In the genomic region with DNA sequence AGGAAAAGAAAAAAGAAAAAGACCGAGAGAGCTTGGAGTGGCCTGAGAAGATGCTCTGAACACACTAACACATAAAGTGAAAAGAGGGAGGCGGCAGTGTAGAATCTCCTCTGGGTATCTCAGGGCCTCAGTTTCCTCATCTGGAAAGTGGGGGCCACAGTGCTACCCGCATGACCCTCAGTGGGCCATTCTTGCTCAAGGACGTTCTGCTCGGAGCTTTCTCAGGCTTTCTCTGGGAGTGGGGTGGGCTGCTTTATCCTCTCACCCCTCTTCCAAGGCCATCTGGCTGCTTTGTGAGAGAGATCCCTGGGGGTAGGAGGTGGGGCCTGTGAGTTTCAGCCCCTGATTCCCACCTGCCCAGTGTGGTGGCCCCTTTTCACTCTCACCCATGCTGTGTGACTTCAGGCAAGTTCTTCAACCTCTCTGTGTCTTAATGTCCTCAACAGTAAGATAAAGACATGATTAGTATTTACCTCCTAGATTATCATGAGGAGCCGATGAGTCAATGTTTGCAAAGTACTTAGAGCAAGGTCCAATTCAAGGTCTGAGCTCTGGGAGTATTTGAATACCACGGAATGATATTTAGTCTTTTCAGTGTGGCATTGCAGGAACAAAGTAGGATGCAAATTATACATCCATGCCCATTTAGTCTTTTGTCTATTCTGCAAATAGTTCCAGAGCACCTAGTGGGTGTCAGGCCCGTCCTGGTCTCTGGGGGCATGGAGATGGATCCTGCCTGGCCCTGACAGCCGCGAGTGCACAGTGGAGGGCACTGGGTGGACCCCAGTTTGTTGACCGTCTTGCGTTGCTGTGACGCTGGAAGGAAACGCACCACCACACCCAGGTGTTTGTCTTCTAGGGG, we compare ENCODE assay signal across 16 cellular contexts. TPM values are rescaled to one million over a fixed set of nuclear protein-coding genes. Genes with fewer than 3 reads are reported as not detected.
DNase-seq lines count a peak whose midpoint lies in the region; ATAC-seq, FAIRE-seq and TF ChIP-seq lines count a peak whose summit lies in the region.
"Had no signal": no experiment of that assay in that cellular context is flagged by ENCODE, and none has a peak within 500 bp of the region (broad histone marks: within the 10 kb centered on the region; RNA-seq: fewer than 3 reads in every experiment).

No MANE protein-coding gene starts in this region.

- H3K23ac ChIP-seq in neuronal stem cell (ENCODE audit: low read depth, low read length, poor library complexity), result no peak overlapping the region

- H3K4me2 ChIP-seq in neuronal stem cell (ENCODE audit: insufficient read depth, low read length, poor library complexity, severe bottlenecking), result no peak overlapping the region

- H3K9me3 ChIP-seq in neuronal stem cell (replicated peaks in 1 of 2; ENCODE audit: control insufficient read depth in 2 of 2, insufficient read depth in 1 of 2, low read depth in 1 of 2, low read length in 2 of 2), result no peaks in the 10 kb centered on the region
- H3K9me3 ChIP-seq: tibial nerve had no signal

- H3K4ac ChIP-seq in neuronal stem cell (ENCODE audit: low read length), result no peak overlapping the region

- no peak overlapping the region for H4K91ac ChIP-seq in neuronal stem cell (ENCODE audit: low read depth, low read length, poor library complexity)

- H4K8ac ChIP-seq in neuronal stem cell (ENCODE audit: low read depth, low read length), result no peak overlapping the region

- no peak overlapping the region for H2AFZ ChIP-seq in neuronal stem cell (ENCODE audit: low read length)

- no peak overlapping the region for H3K27ac Mint-ChIP-seq in activated T-cell treated with anti-CD3 and anti-CD28 coated beads, Interleukin-2, amount 50 U/mL, for 24 hours
- H3K27ac Mint-ChIP-seq: naive thymus-derived CD4-positive, alpha-beta T cell had no signal

- no peak overlapping the region for H3K18ac ChIP-seq in neuronal stem cell (ENCODE audit: low read length)

- H3K36me3 Mint-ChIP-seq in activated T-cell treated with anti-CD3 and anti-CD28 coated beads, Interleukin-2, amount 50 U/mL, for 24 hours (ENCODE audit: low read depth), result no peaks in the 10 kb centered on the region
- H3K36me3 Mint-ChIP-seq: naive thymus-derived CD4-positive, alpha-beta T cell had no signal

- no peak overlapping the region for H3K4me3 Mint-ChIP-seq in activated T-cell treated with anti-CD3 and anti-CD28 coated beads, Interleukin-2, amount 50 U/mL, for 24 hours
- H3K4me3 Mint-ChIP-seq: naive thymus-derived CD4-positive, alpha-beta T cell had no signal

- peak overlapping the region; percentile 34 for H3K9ac ChIP-seq in neuronal stem cell (ENCODE audit: low read depth, low read length, poor library complexity)

- H2BK15ac ChIP-seq in neuronal stem cell (ENCODE audit: low read length), result no peak overlapping the region

- H2BK12ac ChIP-seq in neuronal stem cell (ENCODE audit: low read length), result no peak overlapping the region

- H3K36me3 ChIP-seq in bronchial epithelial cell (ENCODE audit: control insufficient read depth, insufficient read depth, low read length) (peaks cover 10% of the 10 kb centered on the region), neuronal stem cell (replicated peaks in 1 of 2; ENCODE audit: control insufficient read depth in 2 of 2, insufficient read depth in 2 of 2, low read length in 2 of 2) (peaks cover 8 to 50% of the 10 kb centered on the region in 2 donors)

- H2BK5ac ChIP-seq in neuronal stem cell (ENCODE audit: low read length), result no peak overlapping the region

- TF ChIP-seq CTCF in bronchial epithelial cell (IDR thresholded peaks at IDR 0.05; ENCODE audit: insufficient read depth, low read length, severe bottlenecking), result no peak

- DNase-seq in DMS53 (lab: John Stamatoyannopoulos, UW) (peak; percentile 93), NCI-H2029 treated with DMSO at 0.1 percent for 48 hours (lab: John Stamatoyannopoulos, UW) (peak; percentile 38), bronchial epithelial cell (ENCODE audit: low read depth) (peak; percentile 63), neuronal stem cell (ENCODE audit: low spot score) (no peak), retina (no peak), SIG-M5 treated with dmso at 0.1 percent for 504 hours (lab: John Stamatoyannopoulos, UW; ENCODE audit: unreplicated experiment) (no peak)
- no peak for DNase-seq in activated T-cell treated with anti-CD3 and anti-CD28 coated beads, Interleukin-2, amount 50 U/mL, for 24 hours
- DNase-seq: cortex of kidney; EL; hypothalamus; naive thymus-derived CD4-positive, alpha-beta T cell; NCI-H187; stimulated activated CD4-positive, alpha-beta T cell treated with anti-CD3 and anti-CD28 coated beads, Interleukin-4, amount 100 ng/mL, for 1 hour; T-helper 1 cell had no signal

- no CpG with 5 or more reads among the region's 14 CpGs for WGBS in neuronal stem cell (ENCODE audit: extremely low coverage in 2 of 2, insufficient read length in 2 of 2, insufficient replicate concordance in 1 of 2), 2 donors

- H3K9me3 Mint-ChIP-seq in activated T-cell treated with anti-CD3 and anti-CD28 coated beads, Interleukin-2, amount 50 U/mL, for 24 hours, result no peaks in the 10 kb centered on the region

- no peak overlapping the region for H3K27ac ChIP-seq in neuronal stem cell (replicated peaks; ENCODE audit: low read length)

- no peak overlapping the region for H3K14ac ChIP-seq in neuronal stem cell (ENCODE audit: low read length)

- H3K4me3 ChIP-seq in bronchial epithelial cell (ENCODE audit: low read depth, low read length), result no peak overlapping the region
- no peak overlapping the region for H3K4me3 ChIP-seq in neuronal stem cell (ENCODE audit: low read length in 2 of 2)
- H3K4me3 ChIP-seq: tibial nerve had no signal

- no peak for FAIRE-seq in bronchial epithelial cell (lab: Jason Lieb, UNC)

- peaks cover 4% of the 10 kb centered on the region for H3K27me3 Mint-ChIP-seq in activated T-cell treated with anti-CD3 and anti-CD28 coated beads, Interleukin-2, amount 50 U/mL, for 24 hours

- peaks cover 13% of the 10 kb centered on the region for H3K4me1 Mint-ChIP-seq in activated T-cell treated with anti-CD3 and anti-CD28 coated beads, Interleukin-2, amount 50 U/mL, for 24 hours (ENCODE audit: low read depth)

- no peak for ATAC-seq in HG03432 (IDR thresholded peaks at IDR 0.05; ENCODE audit: unreplicated experiment)

- no peak overlapping the region for H2BK120ac ChIP-seq in neuronal stem cell (ENCODE audit: low read depth, low read length)

- peaks cover 15% of the 10 kb centered on the region for H3K79me1 ChIP-seq in neuronal stem cell (ENCODE audit: low read depth, low read length)

- no peak overlapping the region for H2AK5ac ChIP-seq in neuronal stem cell (ENCODE audit: low read depth, low read length)

- H3K27me3 ChIP-seq in bronchial epithelial cell (ENCODE audit: control insufficient read depth, insufficient read depth, low read length) (no peaks in the 10 kb centered on the region), neuronal stem cell (ENCODE audit: control insufficient read depth in 3 of 3, insufficient read depth in 3 of 3, low read depth in 1 of 3, low read length in 3 of 3) (no peaks in the 10 kb centered on the region)
- H3K27me3 ChIP-seq: tibial nerve had no signal

- peaks cover 0 to 3% of the 10 kb centered on the region in 2 donors for H3K4me1 ChIP-seq in neuronal stem cell (ENCODE audit: control insufficient read depth in 2 of 2, insufficient read depth in 1 of 2, low read depth in 1 of 2, low read length in 2 of 2)

RNA-seq across cellular contexts. Expression of a gene that starts 34.3 kb away (rescaled TPM):
- total RNA-seq in bronchial epithelial cell, result 16.6 and 18.2 TPM in 2 replicates
- polyA plus RNA-seq in neuronal stem cell (2013, experiment 1 of 2), result 32.2 TPM
- 33.5 TPM for polyA plus RNA-seq in neuronal stem cell (2013, experiment 2 of 2)

Comparison
In these comparisons a context has a peak if more than half of its experiments do, and no peak if none do; other contexts are left out.
1. DNase-seq: peak in DMS53 (single experiment), NCI-H2029 treated with DMSO at 0.1 percent for 48 hours (single experiment) and bronchial epithelial cell (single experiment); none in neuronal stem cell (single experiment), retina (single experiment), activated T-cell treated with anti-CD3 and anti-CD28 coated beads, Interleukin-2, amount 50 U/mL, for 24 hours (single experiment) and SIG-M5 treated with dmso at 0.1 percent for 504 hours (single experiment).